Comparison of ENCODE assay signal across 16 cellular contexts in the genomic region with DNA sequence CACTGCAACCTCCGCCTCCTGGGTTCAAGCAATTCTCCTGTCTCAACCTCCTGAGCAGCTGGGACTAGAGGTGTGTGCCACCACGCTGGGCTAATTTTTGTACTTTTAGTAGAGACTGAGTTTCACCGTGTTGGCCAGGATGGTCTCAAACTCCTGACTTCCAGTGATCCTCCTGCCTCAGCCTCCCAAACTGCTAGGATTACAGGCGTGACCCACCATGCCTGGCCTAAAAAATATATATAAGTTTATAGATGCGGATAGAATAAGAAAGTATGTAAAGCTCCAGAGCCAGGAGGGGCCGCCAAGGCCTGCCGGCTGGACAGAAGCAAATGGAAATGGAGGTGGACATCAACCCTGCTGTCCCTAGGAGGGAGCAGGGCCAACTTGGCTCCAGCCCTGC.
"Had no signal": no experiment of that assay in that cellular context is flagged by ENCODE, and none has a peak within 500 bp of the region (broad histone marks: within the 10 kb centered on the region; RNA-seq: fewer than 3 reads in every experiment).

No MANE protein-coding gene starts in this region.

- H3K27ac ChIP-seq: foreskin keratinocyte had no signal

- H3K4me3 Mint-ChIP-seq: activated naive CD8-positive, alpha-beta T cell treated with anti-CD3 and anti-CD28 coated beads for 36 hours; mesothelial cell of epicardium; natural killer cell had no signal

- ATAC-seq: natural killer cell; stimulated activated naive CD8-positive, alpha-beta T cell treated with anti-CD3 and anti-CD28 coated beads, Interleukin-15, Interleukin-2, amounts not matched to agents 100 U/mL and 50 U/mL, for 24 hours had no signal

- H3K36me3 Mint-ChIP-seq: activated naive CD8-positive, alpha-beta T cell treated with anti-CD3 and anti-CD28 coated beads for 36 hours; natural killer cell had no signal

- H3K4me1 Mint-ChIP-seq: activated naive CD8-positive, alpha-beta T cell treated with anti-CD3 and anti-CD28 coated beads for 36 hours; natural killer cell had no signal

- H3K27ac Mint-ChIP-seq: activated naive CD8-positive, alpha-beta T cell treated with anti-CD3 and anti-CD28 coated beads for 36 hours; mesothelial cell of epicardium; natural killer cell; progenitor cell of endocrine pancreas had no signal

- H3K27me3 Mint-ChIP-seq: progenitor cell of endocrine pancreas had no signal

- H3K27me3 ChIP-seq: foreskin keratinocyte had no signal

- H3K9me3 Mint-ChIP-seq: activated naive CD8-positive, alpha-beta T cell treated with anti-CD3 and anti-CD28 coated beads for 36 hours; mesothelial cell of epicardium; natural killer cell had no signal

- DNase-seq: activated CD4-positive, alpha-beta T cell treated with anti-CD3 and anti-CD28 coated beads, Interleukin-2, amount 50 U/mL, for 4 hours; activated naive CD4-positive, alpha-beta T cell treated with Interleukin-2 at 50 U/mL for 16 hours; activated naive CD8-positive, alpha-beta T cell treated with anti-CD3 and anti-CD28 coated beads for 36 hours; activated T-cell treated with anti-CD3 and anti-CD28 coated beads, Interleukin-2, amount 50 U/mL, for 48 hours; cerebellar nuclear complex; erythroblast; foreskin keratinocyte; natural killer cell; retina; stimulated activated CD4-positive, alpha-beta T cell treated with anti-CD3 and anti-CD28 coated beads, Interleukin-4, amount 100 ng/mL, for 24 hours; stimulated activated naive CD8-positive, alpha-beta T cell treated with anti-CD3 and anti-CD28 coated beads, Interleukin-15, Interleukin-2, amounts not matched to agents 100 U/mL and 50 U/mL, for 24 hours; T-helper 9 cell; trophoblast cell had no signal

- H3K4me3 ChIP-seq: lung had no signal

- H3K4me1 ChIP-seq: foreskin keratinocyte had no signal
